ENCODE assay signal across 26 cellular contexts in genomic region chrX:86051741-86052140, GRCh38. TPM values are rescaled to one million over a fixed set of nuclear protein-coding genes. Genes with fewer than 3 reads are reported as not detected.
DNase-seq lines count a peak whose midpoint lies in the region; ATAC-seq, FAIRE-seq and TF ChIP-seq lines count a peak whose summit lies in the region.
"Had no signal": no experiment of that assay in that cellular context is flagged by ENCODE, and none has a peak within 500 bp of the region (broad histone marks: within the 10 kb centered on the region; RNA-seq: fewer than 3 reads in every experiment).

No MANE protein-coding gene starts in this region.

- no peaks in the 10 kb centered on the region for H4K20me1 ChIP-seq in astrocyte (ENCODE audit: insufficient read depth, low read length)
- H4K20me1 ChIP-seq: BLaER1 treated with 17β-estradiol and CSF1 and Interleukin-3, amounts not matched to agents 10 nM and 100 nM had no signal

- no peaks in the 10 kb centered on the region for H3K4me1 ChIP-seq in A673 (ENCODE audit: insufficient read depth, low read length, poor library complexity, severe bottlenecking)
- no peaks in the 10 kb centered on the region for H3K4me1 ChIP-seq in astrocyte (ENCODE audit: insufficient read depth, low read length)
- H3K4me1 ChIP-seq: BE2C; BLaER1 treated with 17β-estradiol and CSF1 and Interleukin-3, amounts not matched to agents 10 nM and 100 nM had no signal

- no peaks in the 10 kb centered on the region for H3K27me3 Mint-ChIP-seq in astrocyte (ENCODE audit: low read depth, unreplicated experiment)

- H3K9me3 ChIP-seq in A673 (ENCODE audit: low read depth, low read length, poor library complexity, severe bottlenecking) (no peaks in the 10 kb centered on the region), astrocyte (ENCODE audit: insufficient read depth, low read depth, low read length) (no peaks in the 10 kb centered on the region)
- H3K9me3 ChIP-seq: BE2C, HAP-1 had no signal

- DNase-seq in A673 (ENCODE audit: low spot score) (peak; percentile 45), astrocyte (ENCODE audit: low read depth) (no peak), foreskin melanocyte (peak; percentile 23), renal cortical epithelial cell (ENCODE audit: low read depth) (peak; percentile 1), activated gamma-delta T cell (lab: John Stamatoyannopoulos, UW) (no peak), NCI-H82 treated with DMSO at 0.1 percent for 48 hours (lab: John Stamatoyannopoulos, UW; ENCODE audit: unreplicated experiment) (no peak)
- no peak for DNase-seq in activated naive CD4-positive, alpha-beta T cell treated with anti-CD3 and anti-CD28 coated beads, Interleukin-2, amount 50 U/mL, for 72 hours (ENCODE audit: low spot score in 2 of 2)
- DNase-seq: ACHN; AML-193; BE2C; Calu3; CD4-positive, alpha-beta T cell; CD8-positive, alpha-beta memory T cell; DMS53; DMS79 treated with DMSO at 0.1 percent for 48 hours; GF-D8; GOT3; HFFc6 had no signal

- POLR2A ChIA-PET in A673 (lab: Charles Lee; ENCODE audit: low non-redundant PET): no interaction called here

- no peak overlapping the region for H3K27ac ChIP-seq in A673 (ENCODE audit: low read depth, low read length, poor library complexity, severe bottlenecking)
- no peak overlapping the region for H3K27ac ChIP-seq in astrocyte (ENCODE audit: low read depth, low read length)
- H3K27ac ChIP-seq: 22Rv1; BLaER1 treated with 17β-estradiol and CSF1 and Interleukin-3, amounts not matched to agents 10 nM and 100 nM had no signal

- H3K4me2 ChIP-seq in astrocyte (ENCODE audit: low read length): no peak overlapping the region
- H3K4me2 ChIP-seq: BLaER1 treated with 17β-estradiol and CSF1 and Interleukin-3, amounts not matched to agents 10 nM and 100 nM had no signal

- H2AFZ ChIP-seq in astrocyte (ENCODE audit: low read depth, low read length): no peak overlapping the region

- H3K36me3 Mint-ChIP-seq in astrocyte (ENCODE audit: low read depth, unreplicated experiment): no peaks in the 10 kb centered on the region
- H3K36me3 Mint-ChIP-seq in activated naive CD4-positive, alpha-beta T cell treated with anti-CD3 and anti-CD28 coated beads, Interleukin-2, amount 50 U/mL, for 72 hours: peaks cover 4 to 7% of the 10 kb centered on the region in 2 donors
- H3K36me3 Mint-ChIP-seq: CD14-positive monocyte; CD8-positive, alpha-beta memory T cell had no signal

- H3K27ac Mint-ChIP-seq in astrocyte (ENCODE audit: unreplicated experiment): no peak overlapping the region
- no peak overlapping the region for H3K27ac Mint-ChIP-seq in activated naive CD4-positive, alpha-beta T cell treated with anti-CD3 and anti-CD28 coated beads, Interleukin-2, amount 50 U/mL, for 72 hours
- H3K27ac Mint-ChIP-seq: CD14-positive monocyte; CD4-positive, alpha-beta T cell; CD8-positive, alpha-beta memory T cell; HFFc6 had no signal

- H3K4me3 Mint-ChIP-seq in astrocyte (ENCODE audit: unreplicated experiment): no peak overlapping the region
- H3K4me3 Mint-ChIP-seq: CD14-positive monocyte; CD4-positive, alpha-beta T cell; CD8-positive, alpha-beta memory T cell; HFFc6 had no signal

- ATAC-seq in activated naive CD4-positive, alpha-beta T cell treated with anti-CD3 and anti-CD28 coated beads, Interleukin-2, amount 50 U/mL, for 72 hours: no peak
- no peak for ATAC-seq in GM21576 (IDR thresholded peaks at IDR 0.05; ENCODE audit: unreplicated experiment)

- CTCF ChIA-PET in A673 (lab: Charles Lee): no interaction called here

- no TSS peak for BruUV-seq in A673 (replicated peaks; lab: Mats Ljungman, UMichigan)

- H3K36me3 ChIP-seq in A673 (ENCODE audit: insufficient read depth, low read length, poor library complexity, severe bottlenecking) (no peaks in the 10 kb centered on the region), astrocyte (ENCODE audit: insufficient read depth, low read length) (no peaks in the 10 kb centered on the region)
- H3K36me3 ChIP-seq: BE2C; BLaER1 treated with 17β-estradiol and CSF1 and Interleukin-3, amounts not matched to agents 10 nM and 100 nM; HAP-1 had no signal

- TF ChIP-seq CTCF in A673 (conservative IDR thresholded peaks at IDR 0.05; ENCODE audit: low read depth, low read length): no peak
- TF ChIP-seq CTCF in astrocyte (IDR thresholded peaks at IDR 0.05; ENCODE audit: insufficient read depth, low read depth, low read length): no peak

- H3K9me3 Mint-ChIP-seq in astrocyte (ENCODE audit: unreplicated experiment): peaks cover 4% of the 10 kb centered on the region
- peaks cover 0 to 7% of the 10 kb centered on the region in 2 donors for H3K9me3 Mint-ChIP-seq in activated naive CD4-positive, alpha-beta T cell treated with anti-CD3 and anti-CD28 coated beads, Interleukin-2, amount 50 U/mL, for 72 hours
- H3K9me3 Mint-ChIP-seq: CD4-positive, alpha-beta T cell; CD8-positive, alpha-beta memory T cell; HFFc6 had no signal

- H3K27me3 ChIP-seq in A673 (replicated peaks; ENCODE audit: insufficient read depth, low read depth, low read length, poor library complexity): no peaks in the 10 kb centered on the region
- no peaks in the 10 kb centered on the region for H3K27me3 ChIP-seq in astrocyte (ENCODE audit: insufficient read depth, low read length)
- H3K27me3 ChIP-seq: BE2C had no signal

- no peaks in the 10 kb centered on the region for H3K4me1 Mint-ChIP-seq in astrocyte (ENCODE audit: low read depth, unreplicated experiment)
- H3K4me1 Mint-ChIP-seq: CD14-positive monocyte had no signal

- FAIRE-seq in astrocyte (lab: Jason Lieb, UNC): peak; percentile 50
- FAIRE-seq: GM12891, GM18507, H54 had no signal

- no peak overlapping the region for H3K9ac ChIP-seq in astrocyte (ENCODE audit: low read length)
- H3K9ac ChIP-seq: BLaER1 treated with 17β-estradiol and CSF1 and Interleukin-3, amounts not matched to agents 10 nM and 100 nM had no signal

- intact Hi-C loops in A673 (cut with micrococcal nuclease; ENCODE audit: unreplicated experiment): no loop called here

- H3K79me2 ChIP-seq in astrocyte (ENCODE audit: insufficient read depth, low read length): peaks cover 3% of the 10 kb centered on the region

- H3K4me3 ChIP-seq in A673 (ENCODE audit: low read depth, low read length, poor library complexity, severe bottlenecking) (no peak overlapping the region), astrocyte (ENCODE audit: insufficient read depth, low read depth, low read length) (no peak overlapping the region)
- H3K4me3 ChIP-seq: BLaER1 treated with 17β-estradiol and CSF1 and Interleukin-3, amounts not matched to agents 10 nM and 100 nM; HAP-1 had no signal

RNA-seq across cellular contexts. Expression of gene CHM, which starts 4.4 kb away (rescaled TPM):
- total RNA-seq in A673 (2021) (27.4 and 27.9 TPM in 2 replicates), astrocyte (28.6 and 33.3 TPM in 2 replicates), renal cortical epithelial cell (26.4 and 44.7 TPM in 2 replicates)
- total RNA-seq in activated naive CD4-positive, alpha-beta T cell treated with anti-CD3 and anti-CD28 coated beads, Interleukin-2, amount 50 U/mL, for 72 hours: 10 to 100 TPM; 16.4 to 16.9 TPM

Comparison
In these comparisons a context has a peak if more than half of its experiments do, and no peak if none do; other contexts are left out.
1. DNase-seq: peak in A673 (single experiment), foreskin melanocyte (single experiment) and renal cortical epithelial cell (single experiment); none in astrocyte (single experiment), activated gamma-delta T cell (single experiment), activated naive CD4-positive, alpha-beta T cell treated with anti-CD3 and anti-CD28 coated beads, Interleukin-2, amount 50 U/mL, for 72 hours (0 of 2) and NCI-H82 treated with DMSO at 0.1 percent for 48 hours (single experiment).